19 cellular contexts compared by ENCODE assay signal in the genomic region with DNA sequence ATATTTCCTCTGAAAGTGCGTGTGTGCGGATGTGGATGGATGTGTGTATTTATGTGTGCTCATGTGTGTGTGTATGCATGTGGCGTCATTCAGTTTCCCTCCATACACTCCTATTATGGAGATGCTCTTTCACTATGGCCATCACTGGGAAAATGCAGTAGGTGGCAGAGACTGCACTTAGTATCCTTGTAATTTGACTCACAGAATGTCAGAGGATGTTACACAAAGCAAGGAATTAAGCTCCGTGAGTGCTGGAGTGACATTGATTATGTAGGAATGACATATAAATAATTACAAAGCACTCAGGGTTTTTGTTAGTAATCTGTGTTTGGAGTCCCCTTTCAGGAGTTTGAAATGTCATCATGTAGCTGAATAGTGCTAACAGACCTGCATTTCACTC. TPM values are rescaled to one million over a fixed set of nuclear protein-coding genes. Genes with fewer than 3 reads are reported as not detected.
"Had no signal": no experiment of that assay in that cellular context is flagged by ENCODE, and none has a peak within 500 bp of the region (broad histone marks: within the 10 kb centered on the region; RNA-seq: fewer than 3 reads in every experiment).

No MANE protein-coding gene starts in this region.

- H3K27me3 ChIP-seq: esophagus muscularis mucosa, foreskin keratinocyte, gastroesophageal sphincter, heart left ventricle, left lung had no signal

- H3K27ac ChIP-seq: coronary artery, esophagus muscularis mucosa, foreskin keratinocyte, gastroesophageal sphincter, heart left ventricle, left lung, lower lobe of right lung had no signal

- ATAC-seq: foreskin keratinocyte, gastroesophageal sphincter, heart left ventricle, left cardiac atrium, left ventricle myocardium superior, mucosa of descending colon had no signal

- H3K9me3 ChIP-seq: esophagus muscularis mucosa, lower lobe of right lung, mucosa of descending colon had no signal

- H3K36me3 ChIP-seq: esophagus muscularis mucosa, gastroesophageal sphincter, heart left ventricle, left lung, lower lobe of right lung had no signal

- DNase-seq: dermis blood vessel endothelial cell; effector CD4-positive, alpha-beta T cell; effector memory CD4-positive, alpha-beta T cell; foreskin keratinocyte; heart left ventricle; left cardiac atrium; left lung; left ventricle myocardium superior; lower lobe of right lung; mesenchymal stem cell; mucosa of descending colon; naive B cell had no signal

- H3K4me3 ChIP-seq: coronary artery, dorsolateral prefrontal cortex, esophagus muscularis mucosa, gastroesophageal sphincter, heart left ventricle, left lung, lower lobe of right lung, mucosa of descending colon had no signal

RNA-seq across cellular contexts. Expression of a gene that starts 59.5 kb away (rescaled TPM):
- polyA plus RNA-seq: endothelial cell of umbilical vein, fibroblast of lung, foreskin keratinocyte, heart left ventricle, keratinocyte had no signal
